1 cellular context compared by ENCODE assay signal in genomic region chr16:86002178-86002577, GRCh38.
A peak's percentile ranks its signal among the peaks of the same experiment; 100 is the strongest.
TF ChIP-seq lines count a peak whose summit lies in the region.

No MANE protein-coding gene starts in this region.

TF ChIP-seq in GM12878, 131 proteins besides CTCF, POLR2A, EP300 and RAD21 (continued from another document and continues in another):
- no peak for TF ChIP-seq SMC3 (IDR thresholded peaks at IDR 0.05; ENCODE audit: borderline replicate concordance, low read length)
- no peak for TF ChIP-seq MLLT1 (IDR thresholded peaks at IDR 0.05)
- peak; percentile 39; the same call in 1 of the 2 replicates for TF ChIP-seq IKZF1 (conservative IDR thresholded peaks at IDR 0.05)
- TF ChIP-seq TCF7 (IDR thresholded peaks at IDR 0.05; ENCODE audit: borderline replicate concordance), result no peak
- TF ChIP-seq SMARCA5 (IDR thresholded peaks at IDR 0.05), result no peak
- no peak for TF ChIP-seq MYB (IDR thresholded peaks at IDR 0.05; ENCODE audit: borderline replicate concordance, low read depth, low read length)
- TF ChIP-seq RELB (IDR thresholded peaks at IDR 0.05; ENCODE audit: low read depth), result no peak; the same call in 1 of the 2 replicates
- no peak for TF ChIP-seq ZBED1 (IDR thresholded peaks at IDR 0.05; ENCODE audit: borderline replicate concordance)
- no peak for TF ChIP-seq E2F4 (IDR thresholded peaks at IDR 0.05; ENCODE audit: low read depth, low read length)
- TF ChIP-seq ZBTB4 (CRISPR knock-in tag; IDR thresholded peaks at IDR 0.05), result no peak
- TF ChIP-seq E2F8 (IDR thresholded peaks at IDR 0.05; ENCODE audit: low read depth, partially characterized antibody), result no peak
- TF ChIP-seq KLF5 (IDR thresholded peaks at IDR 0.05; ENCODE audit: partially characterized antibody), result no peak
- TF ChIP-seq CREM (IDR thresholded peaks at IDR 0.05; ENCODE audit: low read depth), result no peak
- TF ChIP-seq EZH2 (IDR thresholded peaks at IDR 0.05; ENCODE audit: borderline replicate concordance, control insufficient read depth, low read depth, low read length), result no peak
- TF ChIP-seq CBFB (IDR thresholded peaks at IDR 0.05; ENCODE audit: low read depth), result no peak
- TF ChIP-seq NFYA (IDR thresholded peaks at IDR 0.05; ENCODE audit: borderline replicate concordance, low read depth, low read length), result no peak
- TF ChIP-seq ATF3 (IDR thresholded peaks at IDR 0.05; ENCODE audit: borderline replicate concordance, extremely low read depth, low read depth, low read length), result no peak
- no peak for TF ChIP-seq WRNIP1 (IDR thresholded peaks at IDR 0.05; ENCODE audit: borderline replicate concordance, low read depth, low read length)
- no peak for TF ChIP-seq NBN (IDR thresholded peaks at IDR 0.05)
- TF ChIP-seq MYC (IDR thresholded peaks at IDR 0.05; ENCODE audit: insufficient read depth, insufficient read length, insufficient replicate concordance, low read length, severe bottlenecking), result no peak
- no peak for TF ChIP-seq NRF1 (conservative IDR thresholded peaks at IDR 0.05; ENCODE audit: low read depth, low read length)
- TF ChIP-seq SMAD1 (IDR thresholded peaks at IDR 0.05; ENCODE audit: low read depth, partially characterized antibody), result no peak
- TF ChIP-seq NR2F1 (conservative IDR thresholded peaks at IDR 0.05), result no peak
- no peak for TF ChIP-seq ZZZ3 (IDR thresholded peaks at IDR 0.05; ENCODE audit: control insufficient read depth, insufficient read length, low read depth)
- no peak for TF ChIP-seq SREBF1 (IDR thresholded peaks at IDR 0.05; ENCODE audit: low read length)
- 0 out of 2 replicates have a peak, but pooled peaks have one; percentile 38 for TF ChIP-seq ATF2 (IDR thresholded peaks at IDR 0.05; ENCODE audit: low read length)
- no peak for TF ChIP-seq LARP7 (IDR thresholded peaks at IDR 0.05)
- TF ChIP-seq CREB1 (IDR thresholded peaks at IDR 0.05; ENCODE audit: low read depth), result no peak
- no peak for TF ChIP-seq CHD4 (IDR thresholded peaks at IDR 0.05)
- no peak for TF ChIP-seq SMAD5 (IDR thresholded peaks at IDR 0.05; ENCODE audit: low read depth)
- TF ChIP-seq IRF3 (IDR thresholded peaks at IDR 0.05), result no peak
- TF ChIP-seq HDAC6 (IDR thresholded peaks at IDR 0.05; ENCODE audit: unreplicated experiment), result no peak
- no peak for TF ChIP-seq HCFC1 (IDR thresholded peaks at IDR 0.05; ENCODE audit: low read length)
- no peak for TF ChIP-seq RELA (IDR thresholded peaks at IDR 0.05; ENCODE audit: borderline replicate concordance, partially characterized antibody)
- no peak for TF ChIP-seq IKZF2 (IDR thresholded peaks at IDR 0.05)
- TF ChIP-seq ZNF384 (IDR thresholded peaks at IDR 0.05; ENCODE audit: borderline replicate concordance, low read depth, low read length), result no peak
- no peak for TF ChIP-seq SUPT20H (IDR thresholded peaks at IDR 0.05; ENCODE audit: borderline replicate concordance, control insufficient read depth, low read depth, low read length)
- TF ChIP-seq FOXM1 (IDR thresholded peaks at IDR 0.05; ENCODE audit: low read depth, low read length), result peak; percentile 51; the same call in 1 of the 2 replicates
- TF ChIP-seq CEBPB (IDR thresholded peaks at IDR 0.05; ENCODE audit: borderline replicate concordance in 1 of 2, low read depth in 2 of 2, low read length in 2 of 2), result no peak
- TF ChIP-seq TBL1XR1 (IDR thresholded peaks at IDR 0.05; ENCODE audit: low read depth, low read length), result no peak
- no peak for TF ChIP-seq BCL3 (IDR thresholded peaks at IDR 0.05; ENCODE audit: borderline replicate concordance, insufficient read depth, low read depth, low read length, poor library complexity, severe bottlenecking)
- no peak for TF ChIP-seq REST (IDR thresholded peaks at IDR 0.05; ENCODE audit: low read depth, low read length)
- no peak for TF ChIP-seq PAX8 (IDR thresholded peaks at IDR 0.05)
- no peak for TF ChIP-seq NR2C1 (IDR thresholded peaks at IDR 0.05)
